8 cellular contexts compared by ENCODE assay signal in the genomic region with DNA sequence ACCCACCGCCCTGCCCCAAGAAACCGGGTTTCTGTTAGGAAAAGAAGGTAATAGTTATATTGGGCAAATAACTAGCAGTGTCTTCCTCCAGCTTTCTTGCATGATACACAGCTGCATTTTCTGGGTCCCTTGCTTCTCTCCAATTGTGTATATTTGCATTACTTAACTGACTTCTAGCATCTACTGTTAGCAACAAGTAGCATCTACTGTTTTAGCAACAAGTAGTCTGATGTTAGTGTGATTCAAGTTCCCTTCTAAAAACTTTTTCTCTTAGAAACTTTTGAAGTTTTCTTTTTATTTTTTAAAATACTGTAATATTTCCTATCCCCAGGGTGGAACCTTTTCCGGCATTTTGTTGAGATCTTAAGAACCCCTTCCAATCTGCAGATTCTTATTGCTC.
"Had no signal": no experiment of that assay in that cellular context is flagged by ENCODE, and none has a peak within 500 bp of the region (broad histone marks: within the 10 kb centered on the region; RNA-seq: fewer than 3 reads in every experiment).

No MANE protein-coding gene starts in this region.

- FAIRE-seq: G401.6, GM12878, GM12891, GM12892, GM18507, GM19239 had no signal

- DNase-seq: GDM1, GF-D8 had no signal

- H3K4me3 ChIP-seq: GM12878 had no signal

- ATAC-seq: GM12878 had no signal
